19 cellular contexts compared by ENCODE assay signal in genomic region chr18:13124411-13124810, GRCh38.
DNase-seq lines count a peak whose midpoint lies in the region; ATAC-seq, FAIRE-seq and TF ChIP-seq lines count a peak whose summit lies in the region.
"Had no signal": no experiment of that assay in that cellular context is flagged by ENCODE, and none has a peak within 500 bp of the region (broad histone marks: within the 10 kb centered on the region; RNA-seq: fewer than 3 reads in every experiment).

No MANE protein-coding gene starts in this region.

- no peak overlapping the region for H2AFZ ChIP-seq in astrocyte (ENCODE audit: low read depth, low read length)
- H2AFZ ChIP-seq: GM23338 had no signal

- no peak for TF ChIP-seq CTCF in astrocyte (IDR thresholded peaks at IDR 0.05; ENCODE audit: insufficient read depth, low read depth, low read length)
- TF ChIP-seq CTCF in progenitor cell of endocrine pancreas (IDR thresholded peaks at IDR 0.05; ENCODE audit: unreplicated experiment): no peak

- no peaks in the 10 kb centered on the region for H3K79me2 ChIP-seq in astrocyte (ENCODE audit: insufficient read depth, low read length)

- H3K4me3 ChIP-seq in BLaER1 (no peak overlapping the region), astrocyte (ENCODE audit: insufficient read depth, low read depth, low read length) (no peak overlapping the region)
- H3K4me3 ChIP-seq: GM23338 had no signal

- H3K36me3 Mint-ChIP-seq in astrocyte (ENCODE audit: low read depth, unreplicated experiment) (peaks cover 9% of the 10 kb centered on the region), progenitor cell of endocrine pancreas (ENCODE audit: insufficient read depth) (no peaks in the 10 kb centered on the region)

- H3K9me3 ChIP-seq in BLaER1: no peaks in the 10 kb centered on the region
- H3K9me3 ChIP-seq in astrocyte (ENCODE audit: insufficient read depth, low read depth, low read length): no peaks in the 10 kb centered on the region

- H3K27me3 Mint-ChIP-seq in astrocyte (ENCODE audit: low read depth, unreplicated experiment) (no peaks in the 10 kb centered on the region), progenitor cell of endocrine pancreas (no peaks in the 10 kb centered on the region)
- H3K27me3 Mint-ChIP-seq: B cell had no signal

- FAIRE-seq in astrocyte (lab: Jason Lieb, UNC): no peak
- FAIRE-seq: D721Med, G401.6, GM12891 had no signal

- H3K4me1 ChIP-seq in BLaER1: peaks cover 53% of the 10 kb centered on the region
- H3K4me1 ChIP-seq in astrocyte (ENCODE audit: insufficient read depth, low read length): peaks cover 11% of the 10 kb centered on the region

- ATAC-seq in GM18868 (IDR thresholded peaks at IDR 0.05; ENCODE audit: unreplicated experiment) (no peak), HG02885 (IDR thresholded peaks at IDR 0.05; ENCODE audit: poor library complexity, unreplicated experiment) (no peak)
- ATAC-seq: CD8-positive, alpha-beta T cell; GM23338 had no signal

- H3K9ac ChIP-seq in BLaER1 (no peak overlapping the region), astrocyte (ENCODE audit: low read length) (no peak overlapping the region)

- H3K4me3 Mint-ChIP-seq in astrocyte (ENCODE audit: unreplicated experiment) (no peak overlapping the region), progenitor cell of endocrine pancreas (ENCODE audit: low read depth) (no peak overlapping the region)
- H3K4me3 Mint-ChIP-seq: B cell; CD8-positive, alpha-beta T cell; GM23338 had no signal

- peak overlapping the region; percentile 47 for H3K27ac Mint-ChIP-seq in astrocyte (ENCODE audit: unreplicated experiment)
- H3K27ac Mint-ChIP-seq in progenitor cell of endocrine pancreas: no peak overlapping the region
- H3K27ac Mint-ChIP-seq: B cell; CD8-positive, alpha-beta T cell had no signal

- H3K4me2 ChIP-seq in BLaER1 (peak overlapping the region; percentile 76; the same call in 1 of the 2 replicates), astrocyte (ENCODE audit: low read length) (no peak overlapping the region)
- H3K4me2 ChIP-seq: GM23338 had no signal

- H3K27ac ChIP-seq in BLaER1 (no peak overlapping the region), astrocyte (ENCODE audit: low read depth, low read length) (no peak overlapping the region)
- H3K27ac ChIP-seq: C4-2B had no signal

- H3K9me3 Mint-ChIP-seq in astrocyte (ENCODE audit: unreplicated experiment) (no peaks in the 10 kb centered on the region), progenitor cell of endocrine pancreas (ENCODE audit: low read depth) (no peaks in the 10 kb centered on the region)
- H3K9me3 Mint-ChIP-seq: CD8-positive, alpha-beta T cell; GM23338 had no signal

- H3K36me3 ChIP-seq in BLaER1 (peaks cover 45% of the 10 kb centered on the region), astrocyte (ENCODE audit: insufficient read depth, low read length) (peaks cover under 1% of the 10 kb centered on the region)

- no peaks in the 10 kb centered on the region for H3K27me3 ChIP-seq in BLaER1
- H3K27me3 ChIP-seq in astrocyte (ENCODE audit: insufficient read depth, low read length): no peaks in the 10 kb centered on the region

- DNase-seq in astrocyte (ENCODE audit: low read depth) (no peak), globus pallidus (ENCODE audit: low spot score) (peak; percentile 35), putamen (ENCODE audit: low spot score) (peak; percentile 14), progenitor cell of endocrine pancreas (ENCODE audit: low spot score, unreplicated experiment) (no peak)
- DNase-seq: CD8-positive, alpha-beta T cell; COR-L47; DMS153; DMS79 treated with DMSO at 0.1 percent for 48 hours; EL; H7 had no signal

- no peaks in the 10 kb centered on the region for H4K20me1 ChIP-seq in BLaER1
- no peaks in the 10 kb centered on the region for H4K20me1 ChIP-seq in astrocyte (ENCODE audit: insufficient read depth, low read length)

- H3K4me1 Mint-ChIP-seq in astrocyte (ENCODE audit: low read depth, unreplicated experiment): peaks cover 16% of the 10 kb centered on the region
- H3K4me1 Mint-ChIP-seq in progenitor cell of endocrine pancreas (ENCODE audit: low read depth): no peaks in the 10 kb centered on the region
- H3K4me1 Mint-ChIP-seq: GM23338 had no signal

Comparison
In these comparisons a context has a peak if more than half of its experiments do, and no peak if none do; other contexts are left out.
1. DNase-seq: peak in globus pallidus (single experiment) and putamen (single experiment); none in astrocyte (single experiment) and progenitor cell of endocrine pancreas (single experiment).